ENCODE assay signal across 1 cellular context in genomic region chr14:74988993-74989392, GRCh38.
TF ChIP-seq lines count a peak whose summit lies in the region.

No MANE protein-coding gene starts in this region.

TF ChIP-seq in HCT116, 20 proteins besides CTCF, POLR2A, EP300 and RAD21:
- no peak for TF ChIP-seq REST (IDR thresholded peaks at IDR 0.05; ENCODE audit: low read depth)
- no peak for TF ChIP-seq EZH2 (IDR thresholded peaks at IDR 0.05)
- no peak for TF ChIP-seq ZFX (IDR thresholded peaks at IDR 0.05)
- TF ChIP-seq, protein P1, sequence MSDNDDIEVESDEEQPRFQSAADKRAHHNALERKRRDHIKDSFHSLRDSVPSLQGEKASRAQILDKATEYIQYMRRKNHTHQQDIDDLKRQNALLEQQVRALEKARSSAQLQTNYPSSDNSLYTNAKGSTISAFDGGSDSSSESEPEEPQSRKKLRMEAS (IDR thresholded peaks at IDR 0.05), result no peak
- TF ChIP-seq ELF1 (IDR thresholded peaks at IDR 0.05; ENCODE audit: borderline replicate concordance, low read depth), result no peak
- TF ChIP-seq SRF (IDR thresholded peaks at IDR 0.05; ENCODE audit: low read depth), result no peak
- no peak for TF ChIP-seq TCF7L2 (IDR thresholded peaks at IDR 0.05; ENCODE audit: borderline replicate concordance, extremely low read depth, insufficient read depth, insufficient read length)
- TF ChIP-seq EGR1 (IDR thresholded peaks at IDR 0.05; ENCODE audit: low read depth), result no peak
- TF ChIP-seq, protein P2, sequence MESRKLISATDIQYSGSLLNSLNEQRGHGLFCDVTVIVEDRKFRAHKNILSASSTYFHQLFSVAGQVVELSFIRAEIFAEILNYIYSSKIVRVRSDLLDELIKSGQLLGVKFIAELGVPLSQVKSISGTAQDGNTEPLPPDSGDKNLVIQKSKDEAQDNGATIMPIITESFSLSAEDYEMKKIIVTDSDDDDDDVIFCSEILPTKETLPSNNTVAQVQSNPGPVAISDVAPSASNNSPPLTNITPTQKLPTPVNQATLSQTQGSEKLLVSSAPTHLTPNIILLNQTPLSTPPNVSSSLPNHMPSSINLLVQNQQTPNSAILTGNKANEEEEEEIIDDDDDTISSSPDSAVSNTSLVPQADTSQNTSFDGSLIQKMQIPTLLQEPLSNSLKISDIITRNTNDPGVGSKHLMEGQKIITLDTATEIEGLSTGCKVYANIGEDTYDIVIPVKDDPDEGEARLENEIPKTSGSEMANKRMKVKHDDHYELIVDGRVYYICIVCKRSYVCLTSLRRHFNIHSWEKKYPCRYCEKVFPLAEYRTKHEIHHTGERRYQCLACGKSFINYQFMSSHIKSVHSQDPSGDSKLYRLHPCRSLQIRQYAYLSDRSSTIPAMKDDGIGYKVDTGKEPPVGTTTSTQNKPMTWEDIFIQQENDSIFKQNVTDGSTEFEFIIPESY (IDR thresholded peaks at IDR 0.05; ENCODE audit: extremely low read depth, insufficient replicate concordance, low read length), result no peak
- no peak for TF ChIP-seq SP1 (IDR thresholded peaks at IDR 0.05; ENCODE audit: low read depth)
- no peak for TF ChIP-seq EZH2phosphoT487 (IDR thresholded peaks at IDR 0.05; ENCODE audit: borderline replicate concordance)
- TF ChIP-seq ATF3 (IDR thresholded peaks at IDR 0.05), result no peak
- TF ChIP-seq SIN3A (IDR thresholded peaks at IDR 0.05; ENCODE audit: low read depth), result no peak
- TF ChIP-seq YY1 (IDR thresholded peaks at IDR 0.05; ENCODE audit: extremely low read depth, insufficient replicate concordance, low read depth, low read length), result no peak
- TF ChIP-seq CBX3 (IDR thresholded peaks at IDR 0.05; ENCODE audit: low read depth), result no peak
- no peak for TF ChIP-seq ZNF274 (IDR thresholded peaks at IDR 0.05; ENCODE audit: low read depth, low read length)
- no peak for TF ChIP-seq CEBPB (IDR thresholded peaks at IDR 0.05; ENCODE audit: low read depth)
